Comparison of ENCODE assay signal across 17 cellular contexts in genomic region chr7:68770649-68771048, GRCh38.
DNase-seq lines count a peak whose midpoint lies in the region; ATAC-seq, FAIRE-seq and TF ChIP-seq lines count a peak whose summit lies in the region.
"Had no signal": no experiment of that assay in that cellular context is flagged by ENCODE, and none has a peak within 500 bp of the region (broad histone marks: within the 10 kb centered on the region; RNA-seq: fewer than 3 reads in every experiment).

No MANE protein-coding gene starts in this region.

- no peaks in the 10 kb centered on the region for H3K79me2 ChIP-seq in H1 (ENCODE audit: control insufficient read depth in 1 of 2, insufficient read depth in 2 of 2, low read length in 2 of 2)

- H3K36me3 ChIP-seq in H1 (ENCODE audit: control insufficient read depth in 2 of 4, insufficient read depth in 4 of 4, low read length in 3 of 4): no peaks in the 10 kb centered on the region
- H3K36me3 ChIP-seq: brain microvascular endothelial cell, gastroesophageal sphincter, uterus had no signal

- no peaks in the 10 kb centered on the region for H3K36me3 Mint-ChIP-seq in activated CD4-positive, alpha-beta memory T cell treated with anti-CD3 and anti-CD28 coated beads, Interleukin-2, amount 10 ng/mL, durations not matched to agents 7 days and 5 days (ENCODE audit: low read depth)

- no peak overlapping the region for H4K5ac ChIP-seq in H1 (ENCODE audit: insufficient read length, low read depth, low read length)

- DNase-seq in NCI-H1436 (lab: John Stamatoyannopoulos, UW) (peak; percentile 79), NCI-H1436 treated with DMSO at 0.1 percent for 48 hours (lab: John Stamatoyannopoulos, UW) (no peak), NCI-H345 (lab: John Stamatoyannopoulos, UW) (peak; percentile 97), H1 (ENCODE audit: low read depth in 1 of 2, low spot score in 2 of 2) (no peak), retina (peak; percentile 32)
- no peak for DNase-seq in activated CD4-positive, alpha-beta memory T cell treated with anti-CD3 and anti-CD28 coated beads, Interleukin-2, amount 10 ng/mL, durations not matched to agents 7 days and 5 days
- DNase-seq: activated CD4-positive, alpha-beta T cell treated with anti-CD3 and anti-CD28 coated beads for 4 hours; brain microvascular endothelial cell; Kasumi-1; SW 1271 had no signal

- FAIRE-seq in H1 (lab: Jason Lieb, UNC): no peak
- FAIRE-seq: A549, G401.6, GM18507 had no signal

- no peak overlapping the region for H3K23ac ChIP-seq in H1 (ENCODE audit: insufficient read length)

- H2BK20ac ChIP-seq in H1 (ENCODE audit: low read length): no peak overlapping the region

- no peak overlapping the region for H2BK5ac ChIP-seq in H1 (ENCODE audit: low read depth, low read length)

- WGBS in H1 (ENCODE audit: extremely low coverage in 1 of 2, insufficient coverage in 1 of 2, insufficient read length in 1 of 2, insufficient replicate concordance in 2 of 2, low coverage in 1 of 2, low lambda C conversion rate in 2 of 2, missing lambda C conversion rate in 1 of 2), 2 experiments: 90% methylated on average over 6 of the region's 6 CpGs; no CpG with 5 or more reads in 1 of the 2 experiments

- no peak overlapping the region for H2BK15ac ChIP-seq in H1 (ENCODE audit: low read length)

- no peak overlapping the region for H3K4me3 Mint-ChIP-seq in activated CD4-positive, alpha-beta memory T cell treated with anti-CD3 and anti-CD28 coated beads, Interleukin-2, amount 10 ng/mL, durations not matched to agents 7 days and 5 days

- no peak for TF ChIP-seq RAD21 in H1 (IDR thresholded peaks at IDR 0.05 in 1 of 2, conservative IDR thresholded peaks at IDR 0.05 in 1 of 2; ENCODE audit: low read depth in 2 of 2, low read length in 2 of 2)

- no peaks in the 10 kb centered on the region for H3K4me1 Mint-ChIP-seq in activated CD4-positive, alpha-beta memory T cell treated with anti-CD3 and anti-CD28 coated beads, Interleukin-2, amount 10 ng/mL, durations not matched to agents 7 days and 5 days

- H3K9ac ChIP-seq in H1 (replicated peaks in 1 of 4; ENCODE audit: extremely low read depth in 1 of 4, low read depth in 3 of 4, low read length in 3 of 4): no peak overlapping the region

- POLR2A ChIA-PET in H1 (lab: Charles Lee; ENCODE audit: partially characterized antibody): no interaction called here
- POLR2A ChIA-PET in activated CD4-positive, alpha-beta memory T cell treated with anti-CD3 and anti-CD28 coated beads, Interleukin-2, amount 10 ng/mL, durations not matched to agents 7 days and 5 days (lab: Charles Lee): no interaction called here

- H3K56ac ChIP-seq in H1 (replicated peaks; ENCODE audit: insufficient read length, low read depth, low read length): peak overlapping the region; percentile 56

- H3K27me3 ChIP-seq in H1 (replicated peaks in 1 of 4; ENCODE audit: control insufficient read depth in 3 of 4, extremely low read depth in 1 of 4, insufficient read depth in 3 of 4, low read length in 3 of 4): no peaks in the 10 kb centered on the region
- H3K27me3 ChIP-seq: brain microvascular endothelial cell, gastroesophageal sphincter, uterus had no signal

- no peaks in the 10 kb centered on the region for H3K23me2 ChIP-seq in H1 (ENCODE audit: low read depth, low read length)

- no peak overlapping the region for H3K27ac Mint-ChIP-seq in activated CD4-positive, alpha-beta memory T cell treated with anti-CD3 and anti-CD28 coated beads, Interleukin-2, amount 10 ng/mL, durations not matched to agents 7 days and 5 days

- no peak for TF ChIP-seq CTCF in H1 (IDR thresholded peaks at IDR 0.05; ENCODE audit: control extremely low read depth in 1 of 3, insufficient read depth in 1 of 3, low read depth in 1 of 3, low read length in 3 of 3)

- no peak overlapping the region for H2BK120ac ChIP-seq in H1 (replicated peaks; ENCODE audit: low read depth, low read length)

- no peak overlapping the region for H3K14ac ChIP-seq in H1 (ENCODE audit: insufficient read length)

- no peak overlapping the region for H2AK5ac ChIP-seq in H1 (ENCODE audit: low read depth, low read length)

- no peaks in the 10 kb centered on the region for H3K9me3 ChIP-seq in H1 (ENCODE audit: insufficient read depth in 2 of 2, low read depth in 1 of 2, low read length in 1 of 2)
- H3K9me3 ChIP-seq: A549, gastroesophageal sphincter, uterus had no signal

- H3K9me3 Mint-ChIP-seq in activated CD4-positive, alpha-beta memory T cell treated with anti-CD3 and anti-CD28 coated beads, Interleukin-2, amount 10 ng/mL, durations not matched to agents 7 days and 5 days: peaks cover 21% of the 10 kb centered on the region

- H3K4me2 ChIP-seq in H1 (ENCODE audit: insufficient read depth in 1 of 2, low read depth in 2 of 2, low read length in 2 of 2): no peak overlapping the region
- H3K4me2 ChIP-seq: A549 had no signal

- 0 out of 2 replicates have a peak overlapping the region, but pooled peaks have one; percentile 89 for H4K8ac ChIP-seq in H1 (ENCODE audit: extremely low read depth, insufficient read depth, low read length)

- CTCF ChIA-PET in H1 (lab: Charles Lee; ENCODE audit: partially characterized antibody): interaction anchor here (0.6 kb wide), 1 partner anchor 27 kb away, joined by 3 read pairs; no protein-coding TSS in a partner anchor
- CTCF ChIA-PET in activated CD4-positive, alpha-beta memory T cell treated with anti-CD3 and anti-CD28 coated beads, Interleukin-2, amount 10 ng/mL, durations not matched to agents 7 days and 5 days (lab: Charles Lee): no interaction called here

- H3K4me1 ChIP-seq in H1 (replicated peaks in 1 of 4; ENCODE audit: control insufficient read depth in 3 of 4, insufficient read depth in 4 of 4, low read length in 3 of 4): no peaks in the 10 kb centered on the region
- H3K4me1 ChIP-seq: A549, uterus had no signal

- H3K4ac ChIP-seq in H1 (replicated peaks; ENCODE audit: insufficient read length, low read depth, low read length): no peak overlapping the region

- no peak overlapping the region for H2BK12ac ChIP-seq in H1 (ENCODE audit: low read depth, low read length)

- no peak overlapping the region for H3K4me3 ChIP-seq in H1 (ENCODE audit: extremely low read depth in 1 of 4, insufficient read depth in 2 of 4, low read depth in 3 of 4, low read length in 4 of 4)
- H3K4me3 ChIP-seq: A549, gastroesophageal sphincter, uterus had no signal

- no peak overlapping the region for H3K27ac ChIP-seq in H1 (ENCODE audit: low read depth, low read length)
- H3K27ac ChIP-seq: A549, brain microvascular endothelial cell, gastroesophageal sphincter, uterus had no signal

- TF ChIP-seq EP300 in H1 (IDR thresholded peaks at IDR 0.05; ENCODE audit: borderline replicate concordance in 1 of 2, low read depth in 2 of 2, low read length in 2 of 2): no peak

- H2AFZ ChIP-seq in H1 (ENCODE audit: low read length): no peak overlapping the region

- no peaks in the 10 kb centered on the region for H3K27me3 Mint-ChIP-seq in activated CD4-positive, alpha-beta memory T cell treated with anti-CD3 and anti-CD28 coated beads, Interleukin-2, amount 10 ng/mL, durations not matched to agents 7 days and 5 days

- H3K79me1 ChIP-seq in H1 (ENCODE audit: low read depth, low read length): no peaks in the 10 kb centered on the region

- H3K18ac ChIP-seq in H1 (ENCODE audit: extremely low read depth, low read length): no peak overlapping the region

- ATAC-seq in HG02870 (IDR thresholded peaks at IDR 0.05; ENCODE audit: unreplicated experiment) (no peak), GM18909 (IDR thresholded peaks at IDR 0.05; ENCODE audit: poor library complexity, unreplicated experiment) (no peak)
- ATAC-seq: A549, gastroesophageal sphincter had no signal

- no peak for TF ChIP-seq POLR2A in H1 (IDR thresholded peaks at IDR 0.05; ENCODE audit: control extremely low read depth in 1 of 2, low read depth in 2 of 2, low read length in 2 of 2)

- H4K20me1 ChIP-seq in H1 (replicated peaks in 1 of 2; ENCODE audit: control insufficient read depth in 1 of 2, insufficient read depth in 2 of 2, low read length in 2 of 2): no peaks in the 10 kb centered on the region

- H4K91ac ChIP-seq in H1 (replicated peaks; ENCODE audit: insufficient read length, low read length): no peak overlapping the region

TF ChIP-seq in H1, 55 proteins besides CTCF, POLR2A, EP300 and RAD21:
- TF ChIP-seq KDM1A (IDR thresholded peaks at IDR 0.05; ENCODE audit: borderline replicate concordance, low read length) (no peak), KDM5A (IDR thresholded peaks at IDR 0.05; ENCODE audit: low read length) (no peak), BCL11A (IDR thresholded peaks at IDR 0.05; ENCODE audit: low read depth in 2 of 2, low read length in 2 of 2) (no peak), PHF8 (conservative IDR thresholded peaks at IDR 0.05; ENCODE audit: low read depth, low read length) (no peak), ZNF274 (IDR thresholded peaks at IDR 0.05; ENCODE audit: borderline replicate concordance, extremely low read depth, low read length) (no peak), ASH2L (IDR thresholded peaks at IDR 0.05; ENCODE audit: low read length) (no peak), BRCA1 (IDR thresholded peaks at IDR 0.05; ENCODE audit: low read depth, low read length) (no peak), GTF2F1 (IDR thresholded peaks at IDR 0.05; ENCODE audit: borderline replicate concordance, low read depth, low read length) (no peak), EZH2 (IDR thresholded peaks at IDR 0.05; ENCODE audit: low read depth, low read length, severe bottlenecking) (no peak), EGR1 (IDR thresholded peaks at IDR 0.05; ENCODE audit: borderline replicate concordance, low read depth, low read length) (no peak), TBP (IDR thresholded peaks at IDR 0.05; ENCODE audit: low read depth, low read length) (no peak), SIX5 (IDR thresholded peaks at IDR 0.05; ENCODE audit: low read depth, low read length) (no peak), RFX5 (IDR thresholded peaks at IDR 0.05; ENCODE audit: borderline replicate concordance, low read depth, low read length) (no peak), SIRT6 (IDR thresholded peaks at IDR 0.05; ENCODE audit: low read length) (no peak)

Comparison
In these comparisons a context has a peak if more than half of its experiments do, and no peak if none do; other contexts are left out.
1. DNase-seq: peak in NCI-H1436 (single experiment), NCI-H345 (single experiment) and retina (single experiment); none in NCI-H1436 treated with DMSO at 0.1 percent for 48 hours (single experiment), H1 (0 of 2) and activated CD4-positive, alpha-beta memory T cell treated with anti-CD3 and anti-CD28 coated beads, Interleukin-2, amount 10 ng/mL, durations not matched to agents 7 days and 5 days (single experiment).